Comparison of ENCODE assay signal across 9 cellular contexts in genomic region chr11:36266767-36267166, GRCh38.
"Had no signal": no experiment of that assay in that cellular context is flagged by ENCODE, and none has a peak within 500 bp of the region (broad histone marks: within the 10 kb centered on the region; RNA-seq: fewer than 3 reads in every experiment).

No MANE protein-coding gene starts in this region.

- H3K27me3 ChIP-seq: foreskin keratinocyte, pancreas, testis, tibial nerve, upper lobe of right lung, vagina had no signal

- DNase-seq: foreskin keratinocyte, mammary epithelial cell had no signal

- H3K79me2 ChIP-seq: hepatocyte had no signal

- H3K4me2 ChIP-seq: hepatocyte had no signal

- H3K36me3 ChIP-seq: pancreas, prostate gland had no signal

- H3K4me1 ChIP-seq: foreskin keratinocyte, prostate gland, testis, tibial nerve, upper lobe of right lung, vagina had no signal

- H3K9me3 ChIP-seq: pancreas, prostate gland, testis, tibial nerve, upper lobe of right lung, vagina had no signal

- H2AFZ ChIP-seq: hepatocyte had no signal

- H3K27ac ChIP-seq: foreskin keratinocyte, hepatocyte, prostate gland, testis, tibial nerve, upper lobe of right lung, vagina had no signal

- H3K4me3 ChIP-seq: hepatocyte, pancreas, prostate gland, testis, tibial nerve, upper lobe of right lung, vagina had no signal
